In the genomic region with DNA sequence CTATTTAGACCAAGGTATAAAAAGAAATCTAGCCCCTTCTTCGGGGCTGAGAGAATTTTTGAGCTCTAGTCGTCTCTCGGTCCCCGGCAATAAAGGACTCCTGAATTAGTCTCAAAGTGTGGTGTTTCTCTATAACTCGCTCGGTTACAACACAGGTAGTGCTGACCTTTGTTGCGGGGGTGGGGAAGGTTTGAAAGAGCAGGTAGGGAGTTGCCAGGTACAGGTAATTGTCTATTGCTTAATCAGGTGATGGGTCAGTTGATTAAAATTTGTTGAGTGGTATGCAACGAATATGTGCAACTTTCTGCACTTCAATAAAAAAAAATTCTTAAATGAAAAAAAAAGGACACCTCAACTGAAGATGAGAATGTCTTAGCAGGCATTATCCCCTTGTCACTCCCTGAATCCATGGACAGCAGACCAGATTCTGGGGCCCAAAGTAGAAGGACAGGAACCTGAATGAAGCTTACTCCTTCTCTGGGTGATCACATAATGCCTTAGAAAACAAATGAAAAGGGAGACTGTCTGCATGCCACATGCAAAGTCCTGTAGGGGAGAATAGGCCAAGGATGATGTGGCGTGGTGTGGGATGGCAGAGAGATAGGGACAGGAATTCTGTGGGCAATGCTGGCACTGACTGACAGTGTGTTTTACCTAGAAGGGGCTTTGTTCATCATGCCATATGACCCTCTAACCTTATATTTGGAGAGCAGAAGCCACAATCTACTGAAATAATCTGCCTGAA, we compare ENCODE assay signal across 29 cellular contexts.
"Had no signal": no experiment of that assay in that cellular context is flagged by ENCODE, and none has a peak within 500 bp of the region (broad histone marks: within the 10 kb centered on the region; RNA-seq: fewer than 3 reads in every experiment).

No MANE protein-coding gene starts in this region.

- DNase-seq: activated CD4-positive, alpha-beta memory T cell treated with anti-CD3 and anti-CD28 coated beads, Interleukin-2, amount 10 ng/mL, durations not matched to agents 7 days and 5 days; activated CD4-positive, alpha-beta T cell treated with anti-CD3 and anti-CD28 coated beads for 1 hour; activated CD4-positive, alpha-beta T cell treated with anti-CD3 and anti-CD28 coated beads, Interleukin-2, amount 10 ng/mL, durations not matched to agents 7 days and 5 days; activated T-cell treated with anti-CD3 and anti-CD28 coated beads, Interleukin-2, amount 50 U/mL, for 4 hours; aorta; body of pancreas; cerebellar nuclear complex; dorsolateral prefrontal cortex; effector memory CD8-positive, alpha-beta T cell; erythroblast; gastrocnemius medialis; glutamatergic neuron; hypothalamus; left lung; mesendoderm; naive thymus-derived CD8-positive, alpha-beta T cell; nucleus accumbens; pancreas; psoas muscle; spleen; stimulated activated naive CD4-positive, alpha-beta T cell treated with Interleukin-2 at 50 U/mL for 16 hours; T-helper 2 cell had no signal

- H3K4me3 Mint-ChIP-seq: activated CD4-positive, alpha-beta memory T cell treated with anti-CD3 and anti-CD28 coated beads, Interleukin-2, amount 10 ng/mL, durations not matched to agents 7 days and 5 days; activated CD4-positive, alpha-beta T cell treated with anti-CD3 and anti-CD28 coated beads, Interleukin-2, amount 10 ng/mL, durations not matched to agents 7 days and 5 days; activated naive CD4-positive, alpha-beta T cell treated with anti-CD3 and anti-CD28 coated beads, Interleukin-2, amount 50 U/mL, for 24 hours; activated T-cell treated with anti-CD3 and anti-CD28 coated beads, Interleukin-2, amount 50 U/mL, for 4 hours; effector memory CD8-positive, alpha-beta T cell; naive thymus-derived CD8-positive, alpha-beta T cell; neural crest cell had no signal

- H3K27me3 Mint-ChIP-seq: activated naive CD4-positive, alpha-beta T cell treated with anti-CD3 and anti-CD28 coated beads, Interleukin-2, amount 50 U/mL, for 24 hours had no signal

- H3K27ac Mint-ChIP-seq: activated CD4-positive, alpha-beta memory T cell treated with anti-CD3 and anti-CD28 coated beads, Interleukin-2, amount 10 ng/mL, durations not matched to agents 7 days and 5 days; activated CD4-positive, alpha-beta T cell treated with anti-CD3 and anti-CD28 coated beads, Interleukin-2, amount 10 ng/mL, durations not matched to agents 7 days and 5 days; activated naive CD4-positive, alpha-beta T cell treated with anti-CD3 and anti-CD28 coated beads, Interleukin-2, amount 50 U/mL, for 24 hours; activated T-helper 2 cell treated with anti-CD3 and anti-CD28 coated beads, Interferon-gamma antibody, Interleukin-2, Interleukin-4, amounts not matched to agents 10 μg/mL and 5 μg/mL and 100 μg/mL, durations not matched to agents 14 hours and 24 hours and 36 hours; effector memory CD8-positive, alpha-beta T cell; naive thymus-derived CD8-positive, alpha-beta T cell had no signal

- H3K4me3 ChIP-seq: body of pancreas, coronary artery, dorsolateral prefrontal cortex, gastrocnemius medialis, left lung, lung, pancreas, psoas muscle, spleen, tibial nerve, vagina had no signal

- H3K27me3 ChIP-seq: body of pancreas, gastrocnemius medialis, left lung, pancreas, tibial nerve, vagina had no signal

- H3K9me3 Mint-ChIP-seq: activated naive CD4-positive, alpha-beta T cell treated with anti-CD3 and anti-CD28 coated beads, Interleukin-2, amount 50 U/mL, for 24 hours had no signal

- FAIRE-seq: pancreas had no signal

- H3K27ac ChIP-seq: body of pancreas, coronary artery, dorsolateral prefrontal cortex, gastrocnemius medialis, left lung, pancreas, psoas muscle, spleen, vagina had no signal

- H3K4me1 Mint-ChIP-seq: activated naive CD4-positive, alpha-beta T cell treated with anti-CD3 and anti-CD28 coated beads, Interleukin-2, amount 50 U/mL, for 24 hours; naive thymus-derived CD8-positive, alpha-beta T cell; neural crest cell had no signal

- H3K36me3 ChIP-seq: gastrocnemius medialis, left lung, pancreas, spleen, tibial nerve, vagina had no signal

- H3K4me1 ChIP-seq: left lung, psoas muscle, spleen, vagina had no signal

- H3K9me3 ChIP-seq: pancreas, vagina had no signal

- H3K36me3 Mint-ChIP-seq: activated naive CD4-positive, alpha-beta T cell treated with anti-CD3 and anti-CD28 coated beads, Interleukin-2, amount 50 U/mL, for 24 hours had no signal
